In the genomic region with DNA sequence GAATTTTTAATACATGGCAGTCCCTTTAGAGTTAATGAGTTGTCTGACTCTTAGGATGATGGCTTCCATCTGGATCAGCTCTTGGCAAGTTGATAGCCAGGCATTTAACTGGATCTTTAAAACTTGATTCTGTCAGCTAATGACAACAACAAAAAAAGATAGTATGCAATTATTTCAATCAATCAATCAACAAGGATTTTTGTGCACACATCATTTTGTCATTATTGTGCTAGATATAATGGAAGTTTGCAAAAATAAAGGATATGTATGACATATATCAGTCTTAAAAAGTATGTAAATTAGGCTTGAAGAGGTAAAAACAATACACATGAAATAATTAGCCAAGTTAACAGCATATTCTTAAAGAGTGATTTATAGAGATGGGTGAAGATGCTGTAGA, we compare ENCODE assay signal across 19 cellular contexts.
"Had no signal": no experiment of that assay in that cellular context is flagged by ENCODE, and none has a peak within 500 bp of the region (broad histone marks: within the 10 kb centered on the region; RNA-seq: fewer than 3 reads in every experiment).

No MANE protein-coding gene starts in this region.

- H3K4me1 Mint-ChIP-seq: natural killer cell; stimulated activated effector memory CD8-positive, alpha-beta T cell treated with anti-CD3 and anti-CD28 coated beads, Interleukin-12 subunit alpha, Interleukin-12 subunit beta, amount 100 ng/mL, for 72 hours had no signal

- H3K36me3 Mint-ChIP-seq: natural killer cell; stimulated activated effector memory CD8-positive, alpha-beta T cell treated with anti-CD3 and anti-CD28 coated beads, Interleukin-12 subunit alpha, Interleukin-12 subunit beta, amount 100 ng/mL, for 72 hours; type B pancreatic cell had no signal

- FAIRE-seq: urothelium cell line had no signal

- H3K36me3 ChIP-seq: heart left ventricle, right lobe of liver, suprapubic skin, thyroid gland had no signal

- H3K4me1 ChIP-seq: psoas muscle, right lobe of liver had no signal

- H3K4me3 Mint-ChIP-seq: natural killer cell; stimulated activated effector memory CD8-positive, alpha-beta T cell treated with anti-CD3 and anti-CD28 coated beads, Interleukin-12 subunit alpha, Interleukin-12 subunit beta, amount 100 ng/mL, for 72 hours; type B pancreatic cell had no signal

- DNase-seq: effector memory CD4-positive, alpha-beta T cell; heart left ventricle; hippocampal formation; kidney glomerular epithelial cell; mucosa of descending colon; natural killer cell; occipital lobe; psoas muscle; retina; right lobe of liver; stimulated activated CD4-positive, alpha-beta T cell treated with anti-CD3 and anti-CD28 coated beads, Interleukin-4, amount 100 ng/mL, for 1 hour; stimulated activated CD8-positive, alpha-beta memory T cell treated with anti-CD3 and anti-CD28 coated beads, Interleukin-4, amount 100 ng/mL, for 48 hours; stimulated activated naive CD8-positive, alpha-beta T cell treated with anti-CD3 and anti-CD28 coated beads, Interleukin-15, Interleukin-2, amounts not matched to agents 100 U/mL and 50 U/mL, for 24 hours; thyroid gland had no signal

- H3K27me3 ChIP-seq: heart left ventricle, right lobe of liver, suprapubic skin, thyroid gland had no signal

- H3K9me3 Mint-ChIP-seq: type B pancreatic cell had no signal

- H3K27ac ChIP-seq: heart left ventricle, psoas muscle, right lobe of liver, suprapubic skin, thyroid gland had no signal

- ATAC-seq: esophagus mucosa; heart left ventricle; mucosa of descending colon; natural killer cell; psoas muscle; right lobe of liver; stimulated activated effector memory CD8-positive, alpha-beta T cell treated with anti-CD3 and anti-CD28 coated beads, Interleukin-12 subunit alpha, Interleukin-12 subunit beta, amount 100 ng/mL, for 72 hours; stimulated activated naive CD8-positive, alpha-beta T cell treated with anti-CD3 and anti-CD28 coated beads, Interleukin-15, Interleukin-2, amounts not matched to agents 100 U/mL and 50 U/mL, for 24 hours had no signal

- H3K4me3 ChIP-seq: heart left ventricle, mucosa of descending colon, psoas muscle, right lobe of liver, suprapubic skin, thyroid gland had no signal

- H3K27ac Mint-ChIP-seq: natural killer cell; stimulated activated effector memory CD8-positive, alpha-beta T cell treated with anti-CD3 and anti-CD28 coated beads, Interleukin-12 subunit alpha, Interleukin-12 subunit beta, amount 100 ng/mL, for 72 hours; type B pancreatic cell had no signal

- H3K9me3 ChIP-seq: heart left ventricle, mucosa of descending colon, psoas muscle, right lobe of liver, suprapubic skin, thyroid gland had no signal

- H3K27me3 Mint-ChIP-seq: type B pancreatic cell had no signal
